In genomic region chrX:12434493-12434892, GRCh38 we compare ENCODE assay signal across 21 cellular contexts.
"Had no signal": no experiment of that assay in that cellular context is flagged by ENCODE, and none has a peak within 500 bp of the region (broad histone marks: within the 10 kb centered on the region; RNA-seq: fewer than 3 reads in every experiment).

No MANE protein-coding gene starts in this region.

- H3K4me1 ChIP-seq: left lung, psoas muscle, sigmoid colon, testis, tibial artery had no signal

- H3K4me3 ChIP-seq: left lung, ovary, psoas muscle, sigmoid colon, testis, tibial artery had no signal

- H3K27ac ChIP-seq: left lung, ovary, psoas muscle, sigmoid colon, testis, tibial artery had no signal

- H3K27me3 Mint-ChIP-seq: effector memory CD8-positive, alpha-beta T cell; type B pancreatic cell had no signal

- H3K27me3 ChIP-seq: left lung, ovary, sigmoid colon, testis, tibial artery had no signal

- ATAC-seq: effector memory CD8-positive, alpha-beta T cell; left cardiac atrium; left lung; naive thymus-derived CD8-positive, alpha-beta T cell; psoas muscle; right cardiac atrium; stimulated activated effector memory CD8-positive, alpha-beta T cell treated with anti-CD3 and anti-CD28 coated beads, Interleukin-12 subunit alpha, Interleukin-12 subunit beta, amount 100 ng/mL, for 72 hours; stimulated activated naive CD8-positive, alpha-beta T cell treated with anti-CD3 and anti-CD28 coated beads, Interleukin-15, Interleukin-2, amounts not matched to agents 100 U/mL and 50 U/mL, for 24 hours had no signal

- H3K36me3 ChIP-seq: left lung, ovary, sigmoid colon, tibial artery had no signal

- H3K36me3 Mint-ChIP-seq: naive thymus-derived CD8-positive, alpha-beta T cell; stimulated activated effector memory CD8-positive, alpha-beta T cell treated with anti-CD3 and anti-CD28 coated beads, Interleukin-12 subunit alpha, Interleukin-12 subunit beta, amount 100 ng/mL, for 72 hours; type B pancreatic cell had no signal

- DNase-seq: cortex of kidney; effector memory CD8-positive, alpha-beta T cell; hypothalamus; left cardiac atrium; left lung; naive thymus-derived CD8-positive, alpha-beta T cell; nephron progenitor cell; nucleus accumbens; ovary; posterior cingulate gyrus; psoas muscle; right cardiac atrium; sigmoid colon; stimulated activated CD4-positive, alpha-beta T cell treated with anti-CD3 and anti-CD28 coated beads, Interleukin-2, amount 100 ng/mL, for 24 hours; stimulated activated CD4-positive, alpha-beta T cell treated with anti-CD3 and anti-CD28 coated beads, Interleukin-4, amount 100 ng/mL, for 24 hours; stimulated activated naive CD8-positive, alpha-beta T cell treated with anti-CD3 and anti-CD28 coated beads, Interleukin-15, Interleukin-2, amounts not matched to agents 100 U/mL and 50 U/mL, for 24 hours; substantia nigra; testis; tibial artery had no signal

- H3K9me3 Mint-ChIP-seq: stimulated activated effector memory CD8-positive, alpha-beta T cell treated with anti-CD3 and anti-CD28 coated beads, Interleukin-12 subunit alpha, Interleukin-12 subunit beta, amount 100 ng/mL, for 72 hours; type B pancreatic cell had no signal

- H3K4me1 Mint-ChIP-seq: naive thymus-derived CD8-positive, alpha-beta T cell; nephron progenitor cell; stimulated activated effector memory CD8-positive, alpha-beta T cell treated with anti-CD3 and anti-CD28 coated beads, Interleukin-12 subunit alpha, Interleukin-12 subunit beta, amount 100 ng/mL, for 72 hours had no signal

- H3K27ac Mint-ChIP-seq: effector memory CD8-positive, alpha-beta T cell; naive thymus-derived CD8-positive, alpha-beta T cell; nephron progenitor cell; stimulated activated effector memory CD8-positive, alpha-beta T cell treated with anti-CD3 and anti-CD28 coated beads, Interleukin-12 subunit alpha, Interleukin-12 subunit beta, amount 100 ng/mL, for 72 hours; type B pancreatic cell had no signal

- H3K9me3 ChIP-seq: left lung, ovary, psoas muscle, sigmoid colon, testis, tibial artery had no signal

- H3K4me3 Mint-ChIP-seq: effector memory CD8-positive, alpha-beta T cell; naive thymus-derived CD8-positive, alpha-beta T cell; nephron progenitor cell; stimulated activated effector memory CD8-positive, alpha-beta T cell treated with anti-CD3 and anti-CD28 coated beads, Interleukin-12 subunit alpha, Interleukin-12 subunit beta, amount 100 ng/mL, for 72 hours; type B pancreatic cell had no signal
